8 cellular contexts compared by ENCODE assay signal in genomic region chr14:24135834-24136683, GRCh38. TPM values are rescaled to one million over a fixed set of nuclear protein-coding genes. Genes with fewer than 3 reads are reported as not detected.
A peak's percentile ranks its signal among the peaks of the same experiment; 100 is the strongest.
DNase-seq lines count a peak whose midpoint lies in the region; ATAC-seq and TF ChIP-seq lines count a peak whose summit lies in the region.

Gene PSME1 (plus strand): TSS chr14:24136194. CDS start chr14:24136263, 69 bp downstream.

- peak within 1 kb of the TSS; percentile 87 to 96 (median 94) for H3K27ac ChIP-seq in upper lobe of left lung

- DNase-seq in GM12865 (ENCODE audit: low read depth) (peak; percentile 96), NCI-H1417 treated with DMSO at 0.1 percent for 48 hours (lab: John Stamatoyannopoulos, UW) (peak; percentile 77), T follicular helper cell (ENCODE audit: low read depth) (peak; percentile 92), adipocyte (ENCODE audit: low read depth) (peak; percentile 97), cardiac septum (ENCODE audit: low spot score) (peak; percentile 98), posterior vena cava (ENCODE audit: low spot score) (peak; percentile 98), upper lobe of left lung (peak; percentile 97 to 98)

- peak within 1 kb of the TSS; percentile 71 for H3K4me3 ChIP-seq in GM12865 (ENCODE audit: low read depth, low read length)
- peak within 1 kb of the TSS; percentile 91 for H3K4me3 ChIP-seq in adipocyte (ENCODE audit: low read length)
- H3K4me3 ChIP-seq in upper lobe of left lung = peak within 1 kb of the TSS; percentile 73 to 97 (median 88)

- H3K9me3 ChIP-seq in adipocyte (ENCODE audit: control insufficient read depth, low read length) (no peaks in the 10 kb centered on the region), upper lobe of left lung (no peaks in the 10 kb centered on the region)

- WGBS in upper lobe of left lung, 2 donors = 0% methylated on average over 52 of the region's 75 CpGs; no CpG with 5 or more reads in 1 of the 2 donors

- peaks cover 21% of the 10 kb centered on the region for H3K36me3 ChIP-seq in adipocyte (ENCODE audit: control insufficient read depth, insufficient read depth, low read length, severe bottlenecking)
- H3K36me3 ChIP-seq in upper lobe of left lung = peaks cover 4 to 24% (median 20%) of the 10 kb centered on the region in 4 donors

- TF ChIP-seq EP300 in upper lobe of left lung (IDR thresholded peaks at IDR 0.05) = peak in 1 of 4 donors; percentile 42

- peak in 2 of 4 donors; percentile 73 to 76 for TF ChIP-seq POLR2A in upper lobe of left lung (IDR thresholded peaks at IDR 0.05)

- H3K27me3 ChIP-seq in adipocyte (replicated peaks; ENCODE audit: control insufficient read depth, insufficient read depth, low read length) (no peaks in the 10 kb centered on the region), upper lobe of left lung (no peaks in the 10 kb centered on the region)

- peak; percentile 87 for ATAC-seq in HG02759 (IDR thresholded peaks at IDR 0.05; ENCODE audit: unreplicated experiment)
- peak; percentile 99 for ATAC-seq in upper lobe of left lung (ENCODE audit: low FRiP score in 2 of 2)

- peak within 1 kb of the TSS; percentile 92 for H3K9ac ChIP-seq in adipocyte (ENCODE audit: low read length)

- intact Hi-C loops in cardiac septum (cut with DNase I) (loop anchor here (2.0 kb wide), 1 partner anchor 25 kb away; the partner anchor contains the start of gene IRF9), posterior vena cava (cut with DNase I) (no loop called here)

- TF ChIP-seq CTCF in GM12865 (IDR thresholded peaks at IDR 0.05; ENCODE audit: insufficient read depth, low read depth, low read length, missing control alignments) (peak; percentile 3), upper lobe of left lung (IDR thresholded peaks at IDR 0.05) (peak in 2 of 6 experiments; percentile 17 to 20)

- H3K4me1 ChIP-seq in adipocyte (ENCODE audit: control insufficient read depth, insufficient read depth, low read length) (peaks cover 9% of the 10 kb centered on the region), upper lobe of left lung (peaks cover 23 to 54% (median 35%) of the 10 kb centered on the region in 4 donors)

RNA-seq across cellular contexts. Expression of gene PSME1, which starts in this region (rescaled TPM):
- total RNA-seq in cardiac septum (61.3 TPM), posterior vena cava (100 to 1,000 TPM; 114 to 119 TPM), upper lobe of left lung (100 to 1,000 TPM in 5 of 6 donors, 10 to 100 TPM in 1; 56.6 to 206 (median 142) TPM)

Comparison
In these comparisons a context has a peak if more than half of its experiments do, and no peak if none do; other contexts are left out.
1. Peak in every context shown above with its lines: DNase-seq, ATAC-seq, H3K4me3 ChIP-seq and H3K27ac ChIP-seq.